In the genomic region with DNA sequence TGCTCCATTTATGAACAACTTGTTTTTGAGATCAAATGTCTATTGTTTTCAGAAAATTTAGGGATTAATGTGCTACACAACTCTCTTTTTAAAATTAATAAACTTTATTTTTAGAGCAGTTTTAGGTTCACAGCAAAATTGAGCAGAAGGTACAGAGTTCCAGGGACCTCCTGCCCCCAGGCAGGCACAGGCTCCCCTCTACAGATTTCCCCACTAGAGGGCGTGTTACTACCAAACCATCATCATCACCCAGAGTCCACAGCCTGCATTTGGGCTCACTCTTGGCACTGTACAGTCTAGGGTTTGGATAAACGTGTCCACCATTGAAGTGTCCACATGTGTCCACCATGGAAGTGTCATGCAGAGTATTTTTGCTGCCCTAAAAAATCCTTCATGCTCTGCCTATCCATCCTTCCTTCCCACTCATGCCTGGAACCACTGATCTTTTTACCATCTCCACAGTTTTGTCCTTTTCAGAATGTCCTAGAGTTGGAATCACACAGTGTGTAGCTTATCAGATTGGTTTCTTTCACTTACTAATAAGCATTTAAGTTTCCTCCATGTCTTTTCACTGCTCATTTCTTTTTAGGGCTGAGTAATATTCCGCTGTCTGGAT, we compare ENCODE assay signal across 9 cellular contexts.
DNase-seq lines count a peak whose midpoint lies in the region; ATAC-seq and TF ChIP-seq lines count a peak whose summit lies in the region.
"Had no signal": no experiment of that assay in that cellular context is flagged by ENCODE, and none has a peak within 500 bp of the region (broad histone marks: within the 10 kb centered on the region; RNA-seq: fewer than 3 reads in every experiment).

No MANE protein-coding gene starts in this region.

- H3K4me3 ChIP-seq in retinal pigment epithelial cell (ENCODE audit: low read length) (no peak overlapping the region), tibial artery (no peak overlapping the region)
- H3K4me3 ChIP-seq: lung had no signal

- H3K36me3 ChIP-seq in tibial artery: no peaks in the 10 kb centered on the region

- TF ChIP-seq CTCF in retinal pigment epithelial cell (conservative IDR thresholded peaks at IDR 0.05; ENCODE audit: low read depth, low read length): peak; percentile 64
- no peak for TF ChIP-seq CTCF in tibial artery (IDR thresholded peaks at IDR 0.05)

- no peak for TF ChIP-seq POLR2A in erythroblast (IDR thresholded peaks at IDR 0.05; ENCODE audit: low read length)

- H3K27me3 ChIP-seq in tibial artery: peaks cover 0 to 3% of the 10 kb centered on the region in 2 donors

- H3K4me1 ChIP-seq in tibial artery: no peaks in the 10 kb centered on the region

- ATAC-seq in GM18867 (IDR thresholded peaks at IDR 0.05; ENCODE audit: unreplicated experiment): peak; percentile 75

- DNase-seq in AML-193 (lab: John Stamatoyannopoulos, UW) (peak; percentile 17 to 31), HS-5 (ENCODE audit: low read depth) (peak; percentile 3), erythroblast (lab: John Stamatoyannopoulos, UW) (peak; percentile 31 to 66), retinal pigment epithelial cell (ENCODE audit: low read depth) (no peak), tibial artery (no peak), OCI-M2 (lab: John Stamatoyannopoulos, UW; ENCODE audit: unreplicated experiment) (no peak)
- peak; percentile 60 for DNase-seq in activated CD4-positive, alpha-beta T cell treated with anti-CD3 and anti-CD28 coated beads for 48 hours

- H3K9me3 ChIP-seq in tibial artery: peaks cover 0 to 4% (median 0%) of the 10 kb centered on the region in 3 donors

- H3K27ac ChIP-seq in tibial artery: no peak overlapping the region

- intact Hi-C loops in tibial artery (cut with DNase I; ENCODE audit: low total_unique reads): no loop called here

Comparison
In these comparisons a context has a peak if more than half of its experiments do, and no peak if none do; other contexts are left out.
1. DNase-seq: peak in AML-193 (2 of 2), HS-5 (single experiment), activated CD4-positive, alpha-beta T cell treated with anti-CD3 and anti-CD28 coated beads for 48 hours (single experiment) and erythroblast (2 of 2); none in retinal pigment epithelial cell (single experiment), tibial artery (0 of 2) and OCI-M2 (single experiment).